In the genomic region with DNA sequence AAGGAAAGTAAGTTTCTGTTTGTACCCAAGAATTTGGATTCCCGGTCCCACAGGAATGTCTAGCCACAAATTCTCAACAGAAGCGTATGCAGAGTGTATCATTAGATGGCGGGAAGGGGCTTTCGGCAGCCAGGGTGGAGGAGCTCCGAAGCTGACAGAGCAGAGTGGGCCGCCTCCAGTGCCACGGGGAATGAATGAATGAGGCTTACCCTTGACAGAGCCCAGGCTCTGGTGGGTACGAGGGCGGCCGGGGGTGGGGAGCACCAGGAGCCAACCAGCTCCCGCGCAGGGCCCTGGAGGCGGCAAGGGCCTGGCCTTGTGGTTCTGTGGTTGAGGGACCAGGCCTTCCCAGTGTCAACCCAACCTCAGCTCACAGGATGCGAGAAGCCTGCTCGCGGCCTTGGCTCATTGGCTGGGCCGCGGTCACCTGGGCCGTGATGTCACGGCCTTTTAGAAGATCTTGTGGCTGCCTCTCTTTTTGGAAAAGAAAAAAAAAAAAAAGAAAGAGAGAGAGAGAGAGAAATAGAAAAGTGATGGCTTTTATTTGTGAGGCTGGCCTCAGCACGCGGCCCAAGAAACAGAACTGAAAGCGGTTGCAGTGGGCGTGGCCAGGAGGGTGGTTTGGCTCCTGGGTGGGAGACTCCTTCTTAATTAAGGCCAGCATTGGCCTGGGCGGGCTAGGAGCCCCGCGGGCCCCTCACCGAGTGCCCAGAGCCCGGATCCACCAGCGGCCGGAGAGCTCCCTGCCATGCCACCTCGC, we compare ENCODE assay signal across 10 cellular contexts. TPM values are rescaled to one million over a fixed set of nuclear protein-coding genes. Genes with fewer than 3 reads are reported as not detected.
DNase-seq lines count a peak whose midpoint lies in the region; ATAC-seq and TF ChIP-seq lines count a peak whose summit lies in the region.
"Had no signal": no experiment of that assay in that cellular context is flagged by ENCODE, and none has a peak within 500 bp of the region (broad histone marks: within the 10 kb centered on the region; RNA-seq: fewer than 3 reads in every experiment).

No MANE protein-coding gene starts in this region.

- POLR2A ChIA-PET in naive thymus-derived CD4-positive, alpha-beta T cell (lab: Charles Lee), result interaction anchor here (0.7 to 3.3 kb wide), 14 partner anchors 9 to 104 kb away, joined by 3 to 22 read pairs (median 5); no protein-coding TSS in a partner anchor

- peaks cover 78% of the 10 kb centered on the region for H3K4me1 Mint-ChIP-seq in activated T-helper 1 cell treated with anti-CD3 and anti-CD28 coated beads, Interleukin-12 subunit alpha, Interleukin-12 subunit beta, Interleukin-2, Interleukin-4 antibody, amounts not matched to agents 30 ng/mL and 10 ng/mL and 1 ng/mL, durations not matched to agents 14 hours and 24 hours and 36 hours (ENCODE audit: low read depth)
- peaks cover 36 to 85% (median 69%) of the 10 kb centered on the region in 7 donors for H3K4me1 Mint-ChIP-seq in naive thymus-derived CD4-positive, alpha-beta T cell

- H3K4me3 ChIP-seq in GM12875 (ENCODE audit: low read depth, low read length), result peak overlapping the region; percentile 92
- peak overlapping the region; percentile 62 for H3K4me3 ChIP-seq in NB4 (ENCODE audit: low read depth, low read length)
- peak overlapping the region; percentile 65 for H3K4me3 ChIP-seq in naive thymus-derived CD4-positive, alpha-beta T cell (ENCODE audit: low read length)

- H3K27me3 Mint-ChIP-seq in activated T-helper 1 cell treated with anti-CD3 and anti-CD28 coated beads, Interleukin-12 subunit alpha, Interleukin-12 subunit beta, Interleukin-2, Interleukin-4 antibody, amounts not matched to agents 30 ng/mL and 10 ng/mL and 1 ng/mL, durations not matched to agents 14 hours and 24 hours and 36 hours (ENCODE audit: insufficient read depth), result no peaks in the 10 kb centered on the region
- peaks cover 0 to 3% (median 0%) of the 10 kb centered on the region in 5 donors for H3K27me3 Mint-ChIP-seq in naive thymus-derived CD4-positive, alpha-beta T cell

- no peaks in the 10 kb centered on the region for H3K36me3 ChIP-seq in naive thymus-derived CD4-positive, alpha-beta T cell (ENCODE audit: control insufficient read depth in 2 of 3, insufficient read depth in 3 of 3, low read length in 3 of 3)

- H3K4me3 Mint-ChIP-seq in activated T-helper 1 cell treated with anti-CD3 and anti-CD28 coated beads, Interleukin-12 subunit alpha, Interleukin-12 subunit beta, Interleukin-2, Interleukin-4 antibody, amounts not matched to agents 30 ng/mL and 10 ng/mL and 1 ng/mL, durations not matched to agents 14 hours and 24 hours and 36 hours, result peak overlapping the region; percentile 93
- peak overlapping the region; percentile 74 to 92 (median 83) for H3K4me3 Mint-ChIP-seq in naive thymus-derived CD4-positive, alpha-beta T cell
- H3K4me3 Mint-ChIP-seq: nephron had no signal

- peaks cover 39% of the 10 kb centered on the region for H3K36me3 Mint-ChIP-seq in activated T-helper 1 cell treated with anti-CD3 and anti-CD28 coated beads, Interleukin-12 subunit alpha, Interleukin-12 subunit beta, Interleukin-2, Interleukin-4 antibody, amounts not matched to agents 30 ng/mL and 10 ng/mL and 1 ng/mL, durations not matched to agents 14 hours and 24 hours and 36 hours (ENCODE audit: low read depth)
- H3K36me3 Mint-ChIP-seq in naive thymus-derived CD4-positive, alpha-beta T cell, result peaks cover 0 to 35% (median 0%) of the 10 kb centered on the region in 5 donors

- TF ChIP-seq POLR2A in NB4 (IDR thresholded peaks at IDR 0.05; ENCODE audit: extremely low read depth, insufficient read length), result no peak
- no peak for TF ChIP-seq POLR2A in erythroblast (IDR thresholded peaks at IDR 0.05; ENCODE audit: low read length)

- H3K27me3 ChIP-seq in naive thymus-derived CD4-positive, alpha-beta T cell (ENCODE audit: control insufficient read depth in 2 of 2, insufficient read depth in 2 of 2, low read length in 2 of 2), result no peaks in the 10 kb centered on the region

- CTCF ChIA-PET in naive thymus-derived CD4-positive, alpha-beta T cell (lab: Charles Lee), result interaction anchor here (0.6 to 4.1 kb wide), 10 partner anchors 9 to 1330 kb away, joined by 3 to 61 read pairs (median 4); no protein-coding TSS in a partner anchor

- ATAC-seq in naive thymus-derived CD4-positive, alpha-beta T cell, result peak; percentile 96

- intact Hi-C loops in activated T-helper 1 cell treated with anti-CD3 and anti-CD28 coated beads, Interleukin-12 subunit alpha, Interleukin-12 subunit beta, Interleukin-2, Interleukin-4 antibody, amounts not matched to agents 30 ng/mL and 10 ng/mL and 1 ng/mL, durations not matched to agents 14 hours and 24 hours and 36 hours (cut with micrococcal nuclease), result loop anchor here (1.0 kb wide), 4 partner anchors 10 to 65 kb away; no protein-coding TSS in a partner anchor
- intact Hi-C loops in naive thymus-derived CD4-positive, alpha-beta T cell (cut with micrococcal nuclease), result loop anchor here (1.0 to 10.0 kb wide), 9 partner anchors 16 to 463 kb away; partner anchors contain the start of genes RCAN3 (in 1 of the 2), RUNX3 (in 1 of the 2) and SYF2 (in 1 of the 2)

- peak overlapping the region; percentile 99 for H3K27ac Mint-ChIP-seq in activated T-helper 1 cell treated with anti-CD3 and anti-CD28 coated beads, Interleukin-12 subunit alpha, Interleukin-12 subunit beta, Interleukin-2, Interleukin-4 antibody, amounts not matched to agents 30 ng/mL and 10 ng/mL and 1 ng/mL, durations not matched to agents 14 hours and 24 hours and 36 hours
- H3K27ac Mint-ChIP-seq in naive thymus-derived CD4-positive, alpha-beta T cell, result peak overlapping the region; percentile 89 to 97 (median 95)
- H3K27ac Mint-ChIP-seq: nephron had no signal

- H3K27ac ChIP-seq in naive thymus-derived CD4-positive, alpha-beta T cell (ENCODE audit: low read depth, low read length), result peak overlapping the region; percentile 74

- peak; percentile 99 for DNase-seq in H4 (ENCODE audit: low spot score)
- DNase-seq in NB4 (ENCODE audit: low read depth), result peak; percentile 98
- peak; percentile 93 for DNase-seq in activated T-helper 1 cell treated with anti-CD3 and anti-CD28 coated beads, Interleukin-12 subunit alpha, Interleukin-12 subunit beta, Interleukin-2, Interleukin-4 antibody, amounts not matched to agents 30 ng/mL and 10 ng/mL and 1 ng/mL, durations not matched to agents 14 hours and 24 hours and 36 hours (ENCODE audit: low spot score)
- DNase-seq in naive thymus-derived CD4-positive, alpha-beta T cell, result peak; percentile 62 to 94 (median 88)
- DNase-seq in ureter (ENCODE audit: low spot score), result peak; percentile 59
- DNase-seq in HuH-7.5 (ENCODE audit: low spot score), result no peak
- no peak for DNase-seq in erythroblast (lab: John Stamatoyannopoulos, UW)

- no peaks in the 10 kb centered on the region for H3K9me3 ChIP-seq in naive thymus-derived CD4-positive, alpha-beta T cell (ENCODE audit: control insufficient read depth in 2 of 3, low read length in 3 of 3)

- H3K4me1 ChIP-seq in naive thymus-derived CD4-positive, alpha-beta T cell (ENCODE audit: control insufficient read depth in 2 of 2, insufficient read depth in 2 of 2, low read length in 2 of 2), result peaks cover 30 to 39% of the 10 kb centered on the region in 2 donors

- H3K9me3 Mint-ChIP-seq in activated T-helper 1 cell treated with anti-CD3 and anti-CD28 coated beads, Interleukin-12 subunit alpha, Interleukin-12 subunit beta, Interleukin-2, Interleukin-4 antibody, amounts not matched to agents 30 ng/mL and 10 ng/mL and 1 ng/mL, durations not matched to agents 14 hours and 24 hours and 36 hours, result no peaks in the 10 kb centered on the region
- H3K9me3 Mint-ChIP-seq in naive thymus-derived CD4-positive, alpha-beta T cell, result peaks cover 0 to 4% (median 0%) of the 10 kb centered on the region in 11 donors
- H3K9me3 Mint-ChIP-seq: nephron had no signal

- no peak for TF ChIP-seq CTCF in GM12875 (IDR thresholded peaks at IDR 0.05; ENCODE audit: borderline replicate concordance, insufficient read depth, low read depth, low read length)
- TF ChIP-seq CTCF in NB4 (IDR thresholded peaks at IDR 0.05; ENCODE audit: low read depth, low read length), result no peak

RNA-seq across cellular contexts. Expression of gene RUNX3, which starts 34.9 kb away (rescaled TPM):
- total RNA-seq in H4 (2014; rRNA removed; shearing (Covaris generic)), result 2.9 and 4.7 TPM in 2 replicates
- total RNA-seq in activated T-helper 1 cell treated with anti-CD3 and anti-CD28 coated beads, Interleukin-12 subunit alpha, Interleukin-12 subunit beta, Interleukin-2, Interleukin-4 antibody, amounts not matched to agents 30 ng/mL and 10 ng/mL and 1 ng/mL, durations not matched to agents 14 hours and 24 hours and 36 hours, result 133 and 140 TPM in 2 replicates
- 100 to 1,000 TPM in 2 of 5 experiments, 10 to 100 TPM in 3; 71.4 to 135 (median 96.9) TPM for total RNA-seq in naive thymus-derived CD4-positive, alpha-beta T cell
- polyA plus RNA-seq in naive thymus-derived CD4-positive, alpha-beta T cell, result 10 to 100 TPM; 14.2 to 25.8 TPM
- 5.3 TPM for total RNA-seq in ureter
- total RNA-seq: LHCN-M2 had no signal

Comparison
In these comparisons a context has a peak if more than half of its experiments do, and no peak if none do; other contexts are left out.
1. DNase-seq: peak in H4 (single experiment), NB4 (single experiment), activated T-helper 1 cell treated with anti-CD3 and anti-CD28 coated beads, Interleukin-12 subunit alpha, Interleukin-12 subunit beta, Interleukin-2, Interleukin-4 antibody, amounts not matched to agents 30 ng/mL and 10 ng/mL and 1 ng/mL, durations not matched to agents 14 hours and 24 hours and 36 hours (single experiment), naive thymus-derived CD4-positive, alpha-beta T cell (9 of 9) and ureter (single experiment); none in HuH-7.5 (single experiment) and erythroblast (0 of 2).
2. RNA of gene RUNX3, which starts 34.9 kb away (total RNA-seq): 133 to 140 TPM in activated T-helper 1 cell treated with anti-CD3 and anti-CD28 coated beads, Interleukin-12 subunit alpha, Interleukin-12 subunit beta, Interleukin-2, Interleukin-4 antibody, amounts not matched to agents 30 ng/mL and 10 ng/mL and 1 ng/mL, durations not matched to agents 14 hours and 24 hours and 36 hours and 71.4 to 135 TPM in naive thymus-derived CD4-positive, alpha-beta T cell; 5.3 TPM in ureter (single experiment) and 2.9 to 4.7 TPM in H4; every median in the first group is over 10 times any median in the second.
3. Peak in every context shown above with its lines, with median percentiles within 50 percentile points of each other: H3K4me3 ChIP-seq.